In genomic region chr5:81778642-81779041, GRCh38 we compare ENCODE assay signal across 8 cellular contexts. TPM values are rescaled to one million over a fixed set of nuclear protein-coding genes. Genes with fewer than 3 reads are reported as not detected.
DNase-seq lines count a peak whose midpoint lies in the region; ATAC-seq and TF ChIP-seq lines count a peak whose summit lies in the region.

No MANE protein-coding gene starts in this region.

- peaks cover 2% of the 10 kb centered on the region for H3K9me3 Mint-ChIP-seq in natural killer cell treated with Interleukin-12 subunit alpha and Interleukin-12 subunit beta and Interleukin-15 and Interleukin-18, amount 100 ng/mL, for 72 hours
- no peaks in the 10 kb centered on the region for H3K9me3 Mint-ChIP-seq in progenitor cell of endocrine pancreas (ENCODE audit: low read depth)

- TF ChIP-seq CTCF in DND-41 (IDR thresholded peaks at IDR 0.05; ENCODE audit: borderline replicate concordance, extremely low read depth, low read length, poor library complexity, severe bottlenecking) (no peak), OCI-LY1 (IDR thresholded peaks at IDR 0.05; ENCODE audit: low read length) (no peak), progenitor cell of endocrine pancreas (IDR thresholded peaks at IDR 0.05; ENCODE audit: unreplicated experiment) (no peak)

- peak overlapping the region; percentile 88 to 90 for H3K27ac Mint-ChIP-seq in natural killer cell treated with Interleukin-12 subunit alpha and Interleukin-12 subunit beta and Interleukin-15 and Interleukin-18, amount 100 ng/mL, for 72 hours
- H3K27ac Mint-ChIP-seq in progenitor cell of endocrine pancreas: no peak overlapping the region

- no peaks in the 10 kb centered on the region for H3K36me3 Mint-ChIP-seq in natural killer cell treated with Interleukin-12 subunit alpha and Interleukin-12 subunit beta and Interleukin-15 and Interleukin-18, amount 100 ng/mL, for 72 hours
- H3K36me3 Mint-ChIP-seq in progenitor cell of endocrine pancreas (ENCODE audit: insufficient read depth): no peaks in the 10 kb centered on the region

- peak; percentile 21 for DNase-seq in DND-41
- no peak for DNase-seq in effector memory CD4-positive, alpha-beta T cell
- no peak for DNase-seq in natural killer cell treated with Interleukin-12 subunit alpha and Interleukin-12 subunit beta and Interleukin-15 and Interleukin-18, amount 100 ng/mL, for 72 hours (ENCODE audit: low spot score)
- no peak for DNase-seq in NCI-H510A treated with DMSO at 0.1 percent for 48 hours (lab: John Stamatoyannopoulos, UW)
- no peak for DNase-seq in progenitor cell of endocrine pancreas (ENCODE audit: low spot score, unreplicated experiment)
- no peak for DNase-seq in NCI-H2107 (lab: John Stamatoyannopoulos, UW)
- DNase-seq in central memory CD4-positive, alpha-beta T cell: no peak

- no peaks in the 10 kb centered on the region for H3K36me3 ChIP-seq in DND-41 (ENCODE audit: insufficient read depth, low read length)
- H3K36me3 ChIP-seq in OCI-LY1 (ENCODE audit: insufficient read depth, low read length): no peaks in the 10 kb centered on the region
- no peaks in the 10 kb centered on the region for H3K36me3 ChIP-seq in effector memory CD4-positive, alpha-beta T cell (ENCODE audit: control insufficient read depth, insufficient read depth, low read length)

- no peaks in the 10 kb centered on the region for H3K79me2 ChIP-seq in DND-41 (ENCODE audit: insufficient read depth, low read length)
- no peaks in the 10 kb centered on the region for H3K79me2 ChIP-seq in OCI-LY1 (ENCODE audit: insufficient read depth, low read length)

- H2AFZ ChIP-seq in DND-41 (ENCODE audit: low read depth, low read length) (peak overlapping the region; percentile 90), OCI-LY1 (ENCODE audit: low read length) (peak overlapping the region; percentile 97)

- peak; percentile 51 for ATAC-seq in DND-41 (ENCODE audit: insufficient read depth, low read depth)
- no peak for ATAC-seq in natural killer cell treated with Interleukin-12 subunit alpha and Interleukin-12 subunit beta and Interleukin-15 and Interleukin-18, amount 100 ng/mL, for 72 hours

- H3K27me3 Mint-ChIP-seq in natural killer cell treated with Interleukin-12 subunit alpha and Interleukin-12 subunit beta and Interleukin-15 and Interleukin-18, amount 100 ng/mL, for 72 hours: no peaks in the 10 kb centered on the region
- no peaks in the 10 kb centered on the region for H3K27me3 Mint-ChIP-seq in progenitor cell of endocrine pancreas

- H3K9me3 ChIP-seq in DND-41 (ENCODE audit: insufficient read depth, low read length, severe bottlenecking) (no peaks in the 10 kb centered on the region), OCI-LY1 (ENCODE audit: low read length) (no peaks in the 10 kb centered on the region)
- H3K9me3 ChIP-seq in effector memory CD4-positive, alpha-beta T cell (ENCODE audit: control insufficient read depth, low read length): no peaks in the 10 kb centered on the region

- H3K4me1 ChIP-seq in DND-41 (ENCODE audit: insufficient read depth, low read length) (peaks cover 32% of the 10 kb centered on the region), OCI-LY1 (ENCODE audit: insufficient read depth, low read length, severe bottlenecking) (peaks cover 19% of the 10 kb centered on the region)
- H3K4me1 ChIP-seq in effector memory CD4-positive, alpha-beta T cell (ENCODE audit: control insufficient read depth, insufficient read depth, low read length, poor library complexity, severe bottlenecking): peaks cover 6% of the 10 kb centered on the region

- H3K4me3 ChIP-seq in DND-41 (ENCODE audit: low read depth in 1 of 2, low read length in 2 of 2) (peak overlapping the region; percentile 1 to 57; a peak in 3 of 4 replicates), OCI-LY1 (ENCODE audit: low read depth, low read length, poor library complexity, severe bottlenecking) (peak overlapping the region; percentile 55)
- H3K4me3 ChIP-seq in effector memory CD4-positive, alpha-beta T cell (ENCODE audit: insufficient read depth, low read depth, low read length, poor library complexity, severe bottlenecking): peak overlapping the region; percentile 52

- H3K9me2 ChIP-seq in OCI-LY1 (ENCODE audit: low read depth, low read length): no peaks in the 10 kb centered on the region

- no peaks in the 10 kb centered on the region for H3F3A ChIP-seq in OCI-LY1 (ENCODE audit: insufficient read depth, low read length)

- H3K4me2 ChIP-seq in DND-41 (ENCODE audit: insufficient read depth, low read length) (peak overlapping the region; percentile 86), OCI-LY1 (ENCODE audit: low read length) (peak overlapping the region; percentile 89)

- H4K20me1 ChIP-seq in DND-41 (ENCODE audit: insufficient read depth, low read length) (no peaks in the 10 kb centered on the region), OCI-LY1 (ENCODE audit: insufficient read depth, low read length) (no peaks in the 10 kb centered on the region)

- H3K27me3 ChIP-seq in DND-41 (ENCODE audit: insufficient read depth, low read length, poor library complexity): no peaks in the 10 kb centered on the region
- no peaks in the 10 kb centered on the region for H3K27me3 ChIP-seq in OCI-LY1 (ENCODE audit: insufficient read depth, low read length)
- H3K27me3 ChIP-seq in effector memory CD4-positive, alpha-beta T cell (replicated peaks; ENCODE audit: control insufficient read depth, insufficient read depth, low read length, poor library complexity, severe bottlenecking): no peaks in the 10 kb centered on the region

- H3K27ac ChIP-seq in DND-41 (ENCODE audit: low read length) (peak overlapping the region; percentile 93), OCI-LY1 (ENCODE audit: low read depth, low read length, poor library complexity, severe bottlenecking) (peak overlapping the region; percentile 33)
- peak overlapping the region; percentile 58 for H3K27ac ChIP-seq in effector memory CD4-positive, alpha-beta T cell (ENCODE audit: insufficient read depth, low read length, poor library complexity, severe bottlenecking)

- H3K4me1 Mint-ChIP-seq in natural killer cell treated with Interleukin-12 subunit alpha and Interleukin-12 subunit beta and Interleukin-15 and Interleukin-18, amount 100 ng/mL, for 72 hours (ENCODE audit: low read depth in 2 of 2): peaks cover 13 to 19% of the 10 kb centered on the region in 2 donors
- peaks cover 3% of the 10 kb centered on the region for H3K4me1 Mint-ChIP-seq in progenitor cell of endocrine pancreas (ENCODE audit: low read depth)

- H3K4me3 Mint-ChIP-seq in natural killer cell treated with Interleukin-12 subunit alpha and Interleukin-12 subunit beta and Interleukin-15 and Interleukin-18, amount 100 ng/mL, for 72 hours: peak overlapping the region; percentile 86
- no peak overlapping the region for H3K4me3 Mint-ChIP-seq in progenitor cell of endocrine pancreas (ENCODE audit: low read depth)

- H3K9ac ChIP-seq in DND-41 (ENCODE audit: low read depth, low read length) (peak overlapping the region; percentile 65), OCI-LY1 (ENCODE audit: low read length) (peak overlapping the region; percentile 62)

RNA-seq across cellular contexts. Expression of gene SSBP2, which starts 27.7 kb away (rescaled TPM):
- total RNA-seq in natural killer cell treated with Interleukin-12 subunit alpha and Interleukin-12 subunit beta and Interleukin-15 and Interleukin-18, amount 100 ng/mL, for 72 hours: 10 to 100 TPM in 1 of 2 donors, 1 to 10 TPM in 1; 9.5 to 11.3 TPM
- total RNA-seq in progenitor cell of endocrine pancreas: 66.6 and 68.9 TPM in 2 replicates

Comparison
In these comparisons a context has a peak if more than half of its experiments do, and no peak if none do; other contexts are left out.
1. H3K27ac ChIP-seq: peak in every context shown above with its lines; median percentile 93 in DND-41; 58 in effector memory CD4-positive, alpha-beta T cell; 33 in OCI-LY1.